ENCODE assay signal across 17 cellular contexts in the genomic region with DNA sequence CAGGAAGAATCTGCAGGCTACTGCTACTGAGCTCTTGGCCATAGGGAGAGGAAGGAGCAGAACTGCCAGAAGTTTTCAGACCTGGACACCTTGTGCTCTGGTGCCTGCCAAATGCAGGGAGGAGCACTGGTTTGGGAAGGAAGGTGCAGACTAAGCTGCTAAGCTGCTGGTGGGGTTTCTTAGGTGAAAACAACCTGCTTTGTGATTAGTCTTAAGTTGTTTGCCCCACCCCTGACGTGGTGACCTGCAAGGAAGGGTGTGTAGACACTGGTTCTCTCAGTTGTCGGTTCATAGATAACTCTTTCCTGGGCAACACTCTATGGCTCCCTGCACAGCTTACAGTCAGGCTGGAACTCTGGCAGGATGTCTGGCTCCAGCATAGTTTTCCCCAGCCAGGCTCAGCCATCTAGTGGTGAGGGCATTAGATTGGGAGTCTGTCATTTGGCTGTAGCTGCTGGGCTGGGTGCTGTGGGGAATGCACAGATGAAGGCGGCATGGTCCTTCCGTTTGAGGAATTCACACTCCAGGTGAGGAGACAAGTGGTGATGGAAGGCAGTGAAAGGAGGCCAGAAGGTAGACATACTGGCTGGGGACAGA. TPM values are rescaled to one million over a fixed set of nuclear protein-coding genes. Genes with fewer than 3 reads are reported as not detected.
DNase-seq lines count a peak whose midpoint lies in the region; ATAC-seq and TF ChIP-seq lines count a peak whose summit lies in the region.
"Had no signal": no experiment of that assay in that cellular context is flagged by ENCODE, and none has a peak within 500 bp of the region (broad histone marks: within the 10 kb centered on the region; RNA-seq: fewer than 3 reads in every experiment).

No MANE protein-coding gene starts in this region.

- H3K4me2 ChIP-seq in HCT116 (ENCODE audit: low read length) = no peak overlapping the region
- H3K4me2 ChIP-seq: PC-9 had no signal

- DNase-seq in AG04449 (ENCODE audit: low read depth, low spot score) = no peak
- no peak for DNase-seq in HCT116 (ENCODE audit: low read depth, low spot score)
- DNase-seq in iPS-NIHi7 (ENCODE audit: extremely low spot score) = peak; percentile 30
- no peak for DNase-seq in T1000 (lab: John Stamatoyannopoulos, UW)
- no peak for DNase-seq in sigmoid colon
- DNase-seq in cerebellar nuclear complex (lab: John Stamatoyannopoulos, UW) = no peak
- DNase-seq in NCI-H1417 (lab: John Stamatoyannopoulos, UW) = no peak
- DNase-seq: activated CD8-positive, alpha-beta memory T cell treated with anti-CD3 and anti-CD28 coated beads, Interleukin-2, amount 50 U/mL, for 4 hours; dermis blood vessel endothelial cell; GDM1; head of caudate nucleus; ovary; PC-9; stimulated activated CD4-positive, alpha-beta T cell treated with anti-CD3 and anti-CD28 coated beads, Interleukin-4, amount 100 ng/mL, for 4 hours; stimulated activated naive CD8-positive, alpha-beta T cell treated with anti-CD3 and anti-CD28 coated beads, Interleukin-15, amount 100 ng/mL, for 72 hours had no signal

- H3K27ac Mint-ChIP-seq in activated T-helper 17 cell treated with anti-CD3 and anti-CD28 coated beads, Interleukin-2, amount 50 U/mL, for 72 hours = peak overlapping the region; percentile 36

- RAD21 ChIA-PET in HCT116 (lab: Charles Lee; ENCODE audit: low non-redundant PET in 1 of 2, low total read pairs in 2 of 2, uncharacterized antibody in 2 of 2, unreplicated experiment in 2 of 2) = interaction anchor here (2.8 to 3.0 kb wide), 2 partner anchors 36 kb away, joined by 9 to 19 read pairs; no protein-coding TSS in a partner anchor

- H3K4me1 ChIP-seq in HCT116 (ENCODE audit: control insufficient read depth in 1 of 2, insufficient read depth in 2 of 2, low read length in 2 of 2) (peaks cover 4 to 14% of the 10 kb centered on the region in 2 experiments; a peak in 3 of 4 replicates), sigmoid colon (peaks cover 0 to 10% (median 3%) of the 10 kb centered on the region in 4 donors)

- 55 to 75% methylated on average over 4 of the region's 4 CpGs for WGBS in sigmoid colon, 2 donors

- H3K27me3 Mint-ChIP-seq in activated T-helper 17 cell treated with anti-CD3 and anti-CD28 coated beads, Interleukin-2, amount 50 U/mL, for 72 hours = peaks cover 12% of the 10 kb centered on the region

- no peaks in the 10 kb centered on the region for H4K20me1 ChIP-seq in HCT116 (ENCODE audit: insufficient read depth)

- TF ChIP-seq RAD21 in HCT116 (IDR thresholded peaks at IDR 0.05; ENCODE audit: low read depth) = peak; percentile 33; the same call in 1 of the 2 replicates

- H3K9me3 Mint-ChIP-seq in activated T-helper 17 cell treated with anti-CD3 and anti-CD28 coated beads, Interleukin-2, amount 50 U/mL, for 72 hours = no peaks in the 10 kb centered on the region
- H3K9me3 Mint-ChIP-seq: stimulated activated naive CD8-positive, alpha-beta T cell treated with anti-CD3 and anti-CD28 coated beads, Interleukin-15, amount 100 ng/mL, for 72 hours had no signal

- no peak for TF ChIP-seq EP300 in sigmoid colon (IDR thresholded peaks at IDR 0.05)

- ATAC-seq in HCT116 = peak; percentile 70
- no peak for ATAC-seq in activated T-helper 17 cell treated with anti-CD3 and anti-CD28 coated beads, Interleukin-2, amount 50 U/mL, for 72 hours (replicated peaks)
- ATAC-seq: stimulated activated naive CD8-positive, alpha-beta T cell treated with anti-CD3 and anti-CD28 coated beads, Interleukin-15, amount 100 ng/mL, for 72 hours had no signal

- CTCF ChIA-PET in AG04449 (lab: Yijun Ruan, JAX) (interaction anchor here (0.9 to 17.4 kb wide), 12 partner anchors 9 to 115 kb away, joined by 3 to 605 read pairs (median 42); partner anchors contain the start of gene S100A11), HCT116 (lab: Charles Lee) (interaction anchor here (0.6 to 10.1 kb wide), 11 partner anchors 10 to 455 kb away, joined by 3 to 168 read pairs (median 4); partner anchors contain the start of genes S100A11 and THEM4)

- H3K4me3 ChIP-seq in AG04449 (ENCODE audit: low read depth, low read length) = no peak overlapping the region
- no peak overlapping the region for H3K4me3 ChIP-seq in HCT116 (replicated peaks in 1 of 2; ENCODE audit: low read depth in 1 of 2, low read length in 2 of 2)
- H3K4me3 ChIP-seq in sigmoid colon = no peak overlapping the region
- H3K4me3 ChIP-seq: ovary, PC-9 had no signal

- TF ChIP-seq POLR2A in HCT116 (IDR thresholded peaks at IDR 0.05; ENCODE audit: borderline replicate concordance, extremely low read depth, insufficient read depth, insufficient read length) (no peak), sigmoid colon (IDR thresholded peaks at IDR 0.05) (no peak)

- no peak overlapping the region for H3K4me3 Mint-ChIP-seq in activated T-helper 17 cell treated with anti-CD3 and anti-CD28 coated beads, Interleukin-2, amount 50 U/mL, for 72 hours
- H3K4me3 Mint-ChIP-seq: stimulated activated naive CD8-positive, alpha-beta T cell treated with anti-CD3 and anti-CD28 coated beads, Interleukin-15, amount 100 ng/mL, for 72 hours had no signal

- H3K27me3 ChIP-seq in HCT116 (ENCODE audit: insufficient read depth, low read length) (no peaks in the 10 kb centered on the region), sigmoid colon (no peaks in the 10 kb centered on the region)
- H3K27me3 ChIP-seq: ovary had no signal

- POLR2A ChIA-PET in AG04449 (lab: Yijun Ruan, JAX) = interaction anchor here (1.0 kb wide), 1 partner anchor 36 kb away, joined by 3 read pairs; no protein-coding TSS in a partner anchor
- POLR2A ChIA-PET in HCT116 (lab: Charles Lee) = interaction anchor here (1.2 kb wide), 1 partner anchor 9 kb away, joined by 3 read pairs; no protein-coding TSS in a partner anchor

- no peak overlapping the region for H3K27ac ChIP-seq in HCT116 (ENCODE audit: low read depth, low read length)
- H3K27ac ChIP-seq in sigmoid colon = no peak overlapping the region
- H3K27ac ChIP-seq: C4-2B, ovary, PC-9 had no signal

- intact Hi-C loops in HCT116 (cut with micrococcal nuclease) = no loop called here
- intact Hi-C loops in sigmoid colon (cut with DNase I) = no loop called here

- H3K36me3 Mint-ChIP-seq in activated T-helper 17 cell treated with anti-CD3 and anti-CD28 coated beads, Interleukin-2, amount 50 U/mL, for 72 hours (ENCODE audit: low read depth) = no peaks in the 10 kb centered on the region

- H3K79me2 ChIP-seq in HCT116 (ENCODE audit: insufficient read depth, low read length) = no peaks in the 10 kb centered on the region

- H3K4me1 Mint-ChIP-seq in activated T-helper 17 cell treated with anti-CD3 and anti-CD28 coated beads, Interleukin-2, amount 50 U/mL, for 72 hours = peaks cover 5% of the 10 kb centered on the region

- peak; percentile 19 for TF ChIP-seq CTCF in AG04449 (IDR thresholded peaks at IDR 0.05; ENCODE audit: insufficient read depth, low read length, missing control alignments)
- peak; percentile 7 to 37 (median 15); a peak in 2 of 6 replicates for TF ChIP-seq CTCF in HCT116 (IDR thresholded peaks at IDR 0.05 in 2 of 3, conservative IDR thresholded peaks at IDR 0.05 in 1 of 3; ENCODE audit: borderline replicate concordance in 1 of 3, insufficient read depth in 1 of 3, low read depth in 2 of 3, low read length in 2 of 3)
- TF ChIP-seq CTCF in sigmoid colon (IDR thresholded peaks at IDR 0.05) = no peak

- BruUV-seq in HCT116 (replicated peaks; lab: Mats Ljungman, UMichigan) = no TSS peak

- H2AFZ ChIP-seq in HCT116 (ENCODE audit: low read depth, low read length, poor library complexity, severe bottlenecking) = no peak overlapping the region
- H2AFZ ChIP-seq: PC-9 had no signal

- H3K9ac ChIP-seq in HCT116 (ENCODE audit: low read length) = no peak overlapping the region

- H3K36me3 ChIP-seq in HCT116 (ENCODE audit: control insufficient read depth in 1 of 2, insufficient read depth in 2 of 2, low read length in 2 of 2) (no peaks in the 10 kb centered on the region), sigmoid colon (no peaks in the 10 kb centered on the region)
- H3K36me3 ChIP-seq: ovary had no signal

- no peaks in the 10 kb centered on the region for H3K9me2 ChIP-seq in HCT116 (ENCODE audit: insufficient read depth)

- H3K9me3 ChIP-seq in HCT116 (ENCODE audit: control insufficient read depth in 1 of 2, insufficient read depth in 1 of 2, low read depth in 1 of 2, low read length in 2 of 2) = no peaks in the 10 kb centered on the region
- no peaks in the 10 kb centered on the region for H3K9me3 ChIP-seq in sigmoid colon
- H3K9me3 ChIP-seq: ovary had no signal

TF ChIP-seq in HCT116, 20 proteins besides CTCF, POLR2A, EP300 and RAD21 (continues in another document):
- TF ChIP-seq CBX3 (IDR thresholded peaks at IDR 0.05; ENCODE audit: low read depth) (no peak), EGR1 (IDR thresholded peaks at IDR 0.05; ENCODE audit: low read depth) (no peak), ELF1 (IDR thresholded peaks at IDR 0.05; ENCODE audit: borderline replicate concordance, low read depth) (no peak)

RNA-seq across cellular contexts. Expression of gene S100A10, which starts 10.3 kb away (rescaled TPM):
- total RNA-seq in HCT116 (2021; ENCODE audit: unreplicated experiment) (340 TPM), sigmoid colon (10 to 100 TPM; 20.2 to 57.9 (median 43.0) TPM)
- polyA plus RNA-seq in HCT116 (2012) = 152 and 230 TPM in 2 replicates
- 100 to 1,000 TPM; 181 to 377 TPM for total RNA-seq in activated T-helper 17 cell treated with anti-CD3 and anti-CD28 coated beads, Interleukin-2, amount 50 U/mL, for 72 hours
- 1,000 to 10,000 TPM; 1,087 to 1,816 (median 1,723) TPM for polyA plus RNA-seq in sigmoid colon

RNA-seq across cellular contexts. Expression of gene S100A11, which starts 32.9 kb away (rescaled TPM):
- total RNA-seq in HCT116 (2021; ENCODE audit: unreplicated experiment) = 229 TPM
- 638 and 798 TPM in 2 replicates for polyA plus RNA-seq in HCT116 (2012)
- 100 to 1,000 TPM; 230 to 302 TPM for total RNA-seq in activated T-helper 17 cell treated with anti-CD3 and anti-CD28 coated beads, Interleukin-2, amount 50 U/mL, for 72 hours
- 100 to 1,000 TPM in 3 of 4 donors, 10 to 100 TPM in 1; 92.6 to 156 (median 109) TPM for total RNA-seq in sigmoid colon
- polyA plus RNA-seq in sigmoid colon = 100 to 1,000 TPM; 371 to 633 (median 478) TPM

Comparison
In these comparisons a context has a peak if more than half of its experiments do, and no peak if none do; other contexts are left out.
1. CTCF ChIP-seq: peak in AG04449 (single experiment) and HCT116 (3 of 3); none in sigmoid colon (0 of 4).